In the genomic region with DNA sequence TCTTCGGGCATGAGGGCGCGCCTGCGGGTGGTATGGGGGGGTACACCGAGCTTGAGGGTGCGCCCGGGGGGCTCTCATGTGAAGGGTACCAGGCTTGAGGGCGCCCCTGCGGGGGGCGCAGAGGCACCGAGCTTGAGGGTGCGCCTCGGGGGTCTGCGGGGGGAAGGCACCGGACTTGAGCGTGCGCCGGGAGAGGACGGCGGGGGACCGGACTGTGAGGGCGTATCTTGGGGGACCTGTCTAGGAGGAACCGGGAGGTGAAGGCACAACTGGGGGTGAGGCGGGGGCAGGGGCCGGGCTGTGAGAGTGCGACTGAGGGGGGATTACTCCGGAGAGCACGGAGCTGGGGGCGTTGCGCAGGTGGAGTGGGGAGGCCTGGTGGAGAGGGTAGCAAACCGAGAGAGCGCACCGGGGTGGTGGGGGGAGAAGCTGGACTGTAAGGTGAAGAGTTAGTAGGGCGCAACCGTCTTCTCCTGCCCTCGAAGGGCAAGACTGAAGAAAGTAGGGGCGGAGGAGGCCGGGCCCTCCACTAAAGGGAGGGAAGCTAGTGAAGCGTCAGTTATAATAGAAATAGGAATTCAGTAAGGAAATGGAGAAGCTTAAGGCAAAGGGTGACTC, we compare ENCODE assay signal across 8 cellular contexts. TPM values are rescaled to one million over a fixed set of nuclear protein-coding genes. Genes with fewer than 3 reads are reported as not detected.
DNase-seq lines count a peak whose midpoint lies in the region; ATAC-seq lines count a peak whose summit lies in the region.

No MANE protein-coding gene starts in this region.

- H3K27ac Mint-ChIP-seq in activated CD4-positive, alpha-beta T cell treated with anti-CD3 and anti-CD28 coated beads, Interleukin-2, amount 10 ng/mL, durations not matched to agents 7 days and 5 days: peak overlapping the region; percentile 100
- H3K27ac Mint-ChIP-seq in stimulated activated naive CD8-positive, alpha-beta T cell treated with anti-CD3 and anti-CD28 coated beads, Interleukin-15, amount 100 ng/mL, for 72 hours: peak overlapping the region; percentile 99

- peak; percentile 30 for ATAC-seq in stimulated activated naive CD8-positive, alpha-beta T cell treated with anti-CD3 and anti-CD28 coated beads, Interleukin-15, amount 100 ng/mL, for 72 hours
- ATAC-seq in HG02885 (IDR thresholded peaks at IDR 0.05; ENCODE audit: poor library complexity, unreplicated experiment): no peak

- H3K4me1 Mint-ChIP-seq in activated CD4-positive, alpha-beta T cell treated with anti-CD3 and anti-CD28 coated beads, Interleukin-2, amount 10 ng/mL, durations not matched to agents 7 days and 5 days: peaks cover 21% of the 10 kb centered on the region
- peaks cover 20% of the 10 kb centered on the region for H3K4me1 Mint-ChIP-seq in stimulated activated naive CD8-positive, alpha-beta T cell treated with anti-CD3 and anti-CD28 coated beads, Interleukin-15, amount 100 ng/mL, for 72 hours

- H3K36me3 Mint-ChIP-seq in activated CD4-positive, alpha-beta T cell treated with anti-CD3 and anti-CD28 coated beads, Interleukin-2, amount 10 ng/mL, durations not matched to agents 7 days and 5 days (ENCODE audit: low read depth): peaks cover 15% of the 10 kb centered on the region

- CTCF ChIA-PET in activated CD4-positive, alpha-beta T cell treated with anti-CD3 and anti-CD28 coated beads, Interleukin-2, amount 10 ng/mL, durations not matched to agents 7 days and 5 days (lab: Charles Lee): interaction anchor here (0.9 to 5.8 kb wide), 11 partner anchors 9 to 134 kb away, joined by 3 to 40 read pairs (median 4); a partner anchor contains a TSS

- peak overlapping the region; percentile 99 for H3K4me3 Mint-ChIP-seq in activated CD4-positive, alpha-beta T cell treated with anti-CD3 and anti-CD28 coated beads, Interleukin-2, amount 10 ng/mL, durations not matched to agents 7 days and 5 days
- H3K4me3 Mint-ChIP-seq in stimulated activated naive CD8-positive, alpha-beta T cell treated with anti-CD3 and anti-CD28 coated beads, Interleukin-15, amount 100 ng/mL, for 72 hours: peak overlapping the region; percentile 97 to 99

- DNase-seq in activated T-cell treated with anti-CD3 and anti-CD28 coated beads for 1 hour (ENCODE audit: low read depth) (peak; percentile 19), midbrain (lab: John Stamatoyannopoulos, UW) (peak; percentile 36), SKM-1 treated with dmso at 0.1 percent for 144 hours (lab: John Stamatoyannopoulos, UW; ENCODE audit: unreplicated experiment) (no peak)
- DNase-seq in activated T-cell treated with anti-CD3 and anti-CD28 coated beads, Interleukin-2, amount 50 U/mL, for 1 hour: no peak
- DNase-seq in activated CD4-positive, alpha-beta T cell treated with anti-CD3 and anti-CD28 coated beads, Interleukin-2, amount 10 ng/mL, durations not matched to agents 7 days and 5 days: peak; percentile 25
- DNase-seq in effector CD8-positive, alpha-beta T cell (lab: John Stamatoyannopoulos, UW): peak; percentile 27
- DNase-seq in stimulated activated naive CD8-positive, alpha-beta T cell treated with anti-CD3 and anti-CD28 coated beads, Interleukin-15, amount 100 ng/mL, for 72 hours: peak; percentile 34 to 65

- H3K27me3 Mint-ChIP-seq in activated CD4-positive, alpha-beta T cell treated with anti-CD3 and anti-CD28 coated beads, Interleukin-2, amount 10 ng/mL, durations not matched to agents 7 days and 5 days: no peaks in the 10 kb centered on the region
- no peaks in the 10 kb centered on the region for H3K27me3 Mint-ChIP-seq in stimulated activated naive CD8-positive, alpha-beta T cell treated with anti-CD3 and anti-CD28 coated beads, Interleukin-15, amount 100 ng/mL, for 72 hours

- POLR2A ChIA-PET in activated CD4-positive, alpha-beta T cell treated with anti-CD3 and anti-CD28 coated beads, Interleukin-2, amount 10 ng/mL, durations not matched to agents 7 days and 5 days (lab: Charles Lee): interaction anchor here (0.7 to 3.7 kb wide), 6 partner anchors 11 to 375 kb away, joined by 3 to 15 read pairs (median 4); no protein-coding TSS in a partner anchor

- no peaks in the 10 kb centered on the region for H3K9me3 Mint-ChIP-seq in activated CD4-positive, alpha-beta T cell treated with anti-CD3 and anti-CD28 coated beads, Interleukin-2, amount 10 ng/mL, durations not matched to agents 7 days and 5 days
- H3K9me3 Mint-ChIP-seq in stimulated activated naive CD8-positive, alpha-beta T cell treated with anti-CD3 and anti-CD28 coated beads, Interleukin-15, amount 100 ng/mL, for 72 hours: no peaks in the 10 kb centered on the region

RNA-seq across cellular contexts. Expression of a gene that starts 1.1 kb away (rescaled TPM):
- total RNA-seq in activated CD4-positive, alpha-beta T cell treated with anti-CD3 and anti-CD28 coated beads, Interleukin-2, amount 10 ng/mL, durations not matched to agents 7 days and 5 days: 100 to 1,000 TPM; 163 to 180 TPM

Comparison
In these comparisons a context has a peak if more than half of its experiments do, and no peak if none do; other contexts are left out.
1. DNase-seq: peak in activated T-cell treated with anti-CD3 and anti-CD28 coated beads for 1 hour (single experiment), activated CD4-positive, alpha-beta T cell treated with anti-CD3 and anti-CD28 coated beads, Interleukin-2, amount 10 ng/mL, durations not matched to agents 7 days and 5 days (single experiment), effector CD8-positive, alpha-beta T cell (single experiment), midbrain (single experiment) and stimulated activated naive CD8-positive, alpha-beta T cell treated with anti-CD3 and anti-CD28 coated beads, Interleukin-15, amount 100 ng/mL, for 72 hours (2 of 2); none in activated T-cell treated with anti-CD3 and anti-CD28 coated beads, Interleukin-2, amount 50 U/mL, for 1 hour (single experiment) and SKM-1 treated with dmso at 0.1 percent for 144 hours (single experiment).